1 cellular context compared by ENCODE assay signal in the genomic region with DNA sequence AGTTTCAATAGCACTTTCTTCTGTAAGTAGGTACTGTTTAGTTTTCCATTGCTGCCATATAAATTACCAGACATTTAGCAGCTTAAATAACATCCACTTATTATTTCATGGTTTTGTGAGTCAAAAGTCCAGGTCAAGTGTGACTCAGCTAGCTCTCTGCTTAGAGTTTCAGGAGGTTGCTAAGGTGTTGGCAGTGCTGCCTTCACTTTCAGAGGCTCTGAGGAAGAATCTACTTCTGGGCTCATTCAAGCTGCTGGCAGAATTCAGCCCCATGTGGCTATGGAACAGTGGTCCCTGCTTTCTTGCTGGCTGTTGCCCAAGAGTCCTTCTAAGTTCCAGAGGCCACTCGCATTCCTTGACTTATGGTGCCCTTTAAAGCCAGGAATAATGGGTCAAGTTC.
TF ChIP-seq lines count a peak whose summit lies in the region.

No MANE protein-coding gene starts in this region.

TF ChIP-seq in A549, 52 proteins besides CTCF, POLR2A, EP300 and RAD21 (continued from another document):
- TF ChIP-seq, protein P1, sequence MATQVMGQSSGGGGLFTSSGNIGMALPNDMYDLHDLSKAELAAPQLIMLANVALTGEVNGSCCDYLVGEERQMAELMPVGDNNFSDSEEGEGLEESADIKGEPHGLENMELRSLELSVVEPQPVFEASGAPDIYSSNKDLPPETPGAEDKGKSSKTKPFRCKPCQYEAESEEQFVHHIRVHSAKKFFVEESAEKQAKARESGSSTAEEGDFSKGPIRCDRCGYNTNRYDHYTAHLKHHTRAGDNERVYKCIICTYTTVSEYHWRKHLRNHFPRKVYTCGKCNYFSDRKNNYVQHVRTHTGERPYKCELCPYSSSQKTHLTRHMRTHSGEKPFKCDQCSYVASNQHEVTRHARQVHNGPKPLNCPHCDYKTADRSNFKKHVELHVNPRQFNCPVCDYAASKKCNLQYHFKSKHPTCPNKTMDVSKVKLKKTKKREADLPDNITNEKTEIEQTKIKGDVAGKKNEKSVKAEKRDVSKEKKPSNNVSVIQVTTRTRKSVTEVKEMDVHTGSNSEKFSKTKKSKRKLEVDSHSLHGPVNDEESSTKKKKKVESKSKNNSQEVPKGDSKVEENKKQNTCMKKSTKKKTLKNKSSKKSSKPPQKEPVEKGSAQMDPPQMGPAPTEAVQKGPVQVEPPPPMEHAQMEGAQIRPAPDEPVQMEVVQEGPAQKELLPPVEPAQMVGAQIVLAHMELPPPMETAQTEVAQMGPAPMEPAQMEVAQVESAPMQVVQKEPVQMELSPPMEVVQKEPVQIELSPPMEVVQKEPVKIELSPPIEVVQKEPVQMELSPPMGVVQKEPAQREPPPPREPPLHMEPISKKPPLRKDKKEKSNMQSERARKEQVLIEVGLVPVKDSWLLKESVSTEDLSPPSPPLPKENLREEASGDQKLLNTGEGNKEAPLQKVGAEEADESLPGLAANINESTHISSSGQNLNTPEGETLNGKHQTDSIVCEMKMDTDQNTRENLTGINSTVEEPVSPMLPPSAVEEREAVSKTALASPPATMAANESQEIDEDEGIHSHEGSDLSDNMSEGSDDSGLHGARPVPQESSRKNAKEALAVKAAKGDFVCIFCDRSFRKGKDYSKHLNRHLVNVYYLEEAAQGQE (IDR thresholded peaks at IDR 0.05), result no peak
- no peak for TF ChIP-seq POLR2AphosphoS2 (conservative IDR thresholded peaks at IDR 0.05; ENCODE audit: low read length)
- no peak for TF ChIP-seq TP53 (CRISPR knock-in tag; IDR thresholded peaks at IDR 0.05)
- TF ChIP-seq, protein P2, sequence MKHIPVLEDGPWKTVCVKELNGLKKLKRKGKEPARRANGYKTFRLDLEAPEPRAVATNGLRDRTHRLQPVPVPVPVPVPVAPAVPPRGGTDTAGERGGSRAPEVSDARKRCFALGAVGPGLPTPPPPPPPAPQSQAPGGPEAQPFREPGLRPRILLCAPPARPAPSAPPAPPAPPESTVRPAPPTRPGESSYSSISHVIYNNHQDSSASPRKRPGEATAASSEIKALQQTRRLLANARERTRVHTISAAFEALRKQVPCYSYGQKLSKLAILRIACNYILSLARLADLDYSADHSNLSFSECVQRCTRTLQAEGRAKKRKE (CRISPR knock-in tag; IDR thresholded peaks at IDR 0.05; ENCODE audit: low read depth), result no peak
- no peak for TF ChIP-seq JUNB (IDR thresholded peaks at IDR 0.05)
